ENCODE assay signal across 7 cellular contexts in the genomic region with DNA sequence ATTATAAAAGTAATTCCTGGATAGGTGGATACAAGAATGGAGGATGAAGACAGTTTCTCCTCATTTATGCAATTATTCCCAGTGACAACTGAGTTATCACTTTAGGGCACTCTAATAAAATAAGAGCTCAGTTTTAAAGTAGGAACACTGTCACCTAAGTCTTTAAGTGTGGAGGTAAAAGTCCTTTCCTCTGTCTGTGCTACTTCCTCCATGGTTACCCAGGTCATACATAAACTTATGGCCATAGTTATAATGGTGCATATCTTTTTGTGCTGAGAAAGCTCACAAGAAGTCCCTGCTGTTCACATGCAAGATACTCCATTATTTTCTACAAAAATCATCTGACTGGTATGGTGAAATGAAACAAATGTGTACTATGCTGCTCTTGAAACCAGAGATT.
"Had no signal": no experiment of that assay in that cellular context is flagged by ENCODE, and none has a peak within 500 bp of the region (broad histone marks: within the 10 kb centered on the region; RNA-seq: fewer than 3 reads in every experiment).

No MANE protein-coding gene starts in this region.

- DNase-seq: GM23248, GOT3, H7, HFFc6, IMR-90 had no signal

- ATAC-seq: HCT116, K562 had no signal
